ENCODE assay signal across 20 cellular contexts in genomic region chr4:25100710-25101109, GRCh38.
"Had no signal": no experiment of that assay in that cellular context is flagged by ENCODE, and none has a peak within 500 bp of the region (broad histone marks: within the 10 kb centered on the region; RNA-seq: fewer than 3 reads in every experiment).

No MANE protein-coding gene starts in this region.

- H3K4me3 ChIP-seq: MG63 had no signal

- H3K4me2 ChIP-seq: SK-N-SH had no signal

- H3K9ac ChIP-seq: SK-N-SH had no signal

- DNase-seq: Karpas-422, KBM-7, MG63, NCI-H1092, NCI-H1105 treated with DMSO at 0.1 percent for 48 hours, NCI-H1417 treated with DMSO at 0.1 percent for 48 hours, NCI-H146, NCI-H1694 treated with DMSO at 0.1 percent for 48 hours, NCI-H1930, NCI-H2081, NCI-H2171, NCI-H226, NCI-H446, NCI-H524 treated with DMSO at 0.1 percent for 48 hours, NCI-H69, NCI-H774, RPMI8226, SHP77, SK-N-SH had no signal

- H3K9me3 ChIP-seq: MG63, SK-N-SH had no signal

- H3K27me3 ChIP-seq: MG63 had no signal

- ATAC-seq: HepG2 had no signal

- H3K36me3 ChIP-seq: MG63 had no signal
